ENCODE assay signal across 16 cellular contexts in genomic region chr1:156464335-156464734, GRCh38. TPM values are rescaled to one million over a fixed set of nuclear protein-coding genes. Genes with fewer than 3 reads are reported as not detected.
A peak's percentile ranks its signal among the peaks of the same experiment; 100 is the strongest.
DNase-seq lines count a peak whose midpoint lies in the region; ATAC-seq and TF ChIP-seq lines count a peak whose summit lies in the region.
"Had no signal": no experiment of that assay in that cellular context is flagged by ENCODE, and none has a peak within 500 bp of the region (broad histone marks: within the 10 kb centered on the region; RNA-seq: fewer than 3 reads in every experiment).

No MANE protein-coding gene starts in this region.

- no peaks in the 10 kb centered on the region for H3K27me3 ChIP-seq in GM23248 (replicated peaks; ENCODE audit: insufficient read depth)
- H3K27me3 ChIP-seq in breast epithelium, result no peaks in the 10 kb centered on the region
- no peaks in the 10 kb centered on the region for H3K27me3 ChIP-seq in right cardiac atrium (ENCODE audit: control insufficient read depth, insufficient read depth)
- no peaks in the 10 kb centered on the region for H3K27me3 ChIP-seq in skeletal muscle tissue (ENCODE audit: control insufficient read depth in 3 of 3, insufficient read depth in 3 of 3, low read length in 3 of 3)
- H3K27me3 ChIP-seq in MM.1S (replicated peaks; ENCODE audit: insufficient read depth, low read length), result no peaks in the 10 kb centered on the region
- H3K27me3 ChIP-seq: BLaER1, body of pancreas, Peyer's patch had no signal

- no peak for TF ChIP-seq POLR2A in breast epithelium (IDR thresholded peaks at IDR 0.05)

- H2AFZ ChIP-seq in GM23248, result no peak overlapping the region
- no peak overlapping the region for H2AFZ ChIP-seq in MM.1S (ENCODE audit: low read length)

- H3K9me2 ChIP-seq in GM23248 (ENCODE audit: insufficient read depth) (no peaks in the 10 kb centered on the region), MM.1S (replicated peaks; ENCODE audit: insufficient read depth, low read length) (no peaks in the 10 kb centered on the region)

- peak; percentile 12 to 20 for ATAC-seq in right cardiac atrium
- ATAC-seq: body of pancreas had no signal

- no peaks in the 10 kb centered on the region for H4K20me1 ChIP-seq in GM23248 (ENCODE audit: insufficient read depth)
- no peaks in the 10 kb centered on the region for H4K20me1 ChIP-seq in MM.1S (ENCODE audit: insufficient read depth, low read length)

- WGBS in GM23248 (ENCODE audit: low coverage in 1 of 2, low lambda C conversion rate in 2 of 2, missing lambda C conversion rate in 2 of 2), 2 experiments, result 63 to 67% methylated on average over 3 of the region's 3 CpGs
- WGBS in right cardiac atrium, result 49% methylated on average over 3 of the region's 3 CpGs

- intact Hi-C loops in breast epithelium (cut with DNase I; ENCODE audit: low total_unique reads) (loop anchor here (5.0 kb wide), 1 partner anchor 33 kb away; no protein-coding TSS in a partner anchor), right cardiac atrium (cut with DNase I) (loop anchor here in 1 of 4 donors (5.0 kb wide), 1 partner anchor 38 kb away; the partner anchor contains the start of gene MEF2D), posterior vena cava (cut with DNase I) (loop anchor here in 1 of 2 donors (5.0 kb wide), 1 partner anchor 33 kb away; no protein-coding TSS in a partner anchor)

- peaks cover 20% of the 10 kb centered on the region for H3K4me1 ChIP-seq in GM23248 (ENCODE audit: insufficient read depth)
- peaks cover 17 to 19% of the 10 kb centered on the region in 2 donors for H3K4me1 ChIP-seq in breast epithelium
- peaks cover 17% of the 10 kb centered on the region for H3K4me1 ChIP-seq in right cardiac atrium (ENCODE audit: control insufficient read depth, insufficient read depth, low read length)
- peaks cover 35 to 57% (median 50%) of the 10 kb centered on the region in 3 donors for H3K4me1 ChIP-seq in skeletal muscle tissue (ENCODE audit: control insufficient read depth in 3 of 3, insufficient read depth in 3 of 3, low read length in 3 of 3)
- no peaks in the 10 kb centered on the region for H3K4me1 ChIP-seq in MM.1S (ENCODE audit: low read length)

- H3F3A ChIP-seq in GM23248 (ENCODE audit: insufficient read depth), result peaks cover 34% of the 10 kb centered on the region
- H3F3A ChIP-seq in MM.1S (ENCODE audit: insufficient read depth, low read length), result peaks cover 26% of the 10 kb centered on the region

- H3K4me2 ChIP-seq in GM23248 (ENCODE audit: unreplicated experiment) (no peak overlapping the region), MM.1S (ENCODE audit: low read depth, low read length) (no peak overlapping the region)
- H3K4me2 ChIP-seq: BLaER1 had no signal

- no peak overlapping the region for H3K9ac ChIP-seq in GM23248
- H3K9ac ChIP-seq in skeletal muscle tissue (ENCODE audit: low read depth in 1 of 3, low read length in 3 of 3), result peak overlapping the region in 2 of 3 donors; percentile 43 to 68
- no peak overlapping the region for H3K9ac ChIP-seq in MM.1S (ENCODE audit: low read length)
- H3K9ac ChIP-seq: BLaER1 had no signal

- H3K79me2 ChIP-seq in GM23248 (ENCODE audit: insufficient read depth) (0 out of 2 replicates have a peak, but pooled peaks cover 5% of the 10 kb centered on the region), MM.1S (ENCODE audit: low read length) (peaks cover 17% of the 10 kb centered on the region)

- no peak overlapping the region for H3K27ac ChIP-seq in GM23248
- peak overlapping the region; percentile 84 to 85 for H3K27ac ChIP-seq in breast epithelium
- peak overlapping the region; percentile 32 for H3K27ac ChIP-seq in right cardiac atrium (ENCODE audit: low read length)
- peak overlapping the region; percentile 56 for H3K27ac ChIP-seq in skeletal muscle tissue (ENCODE audit: low read depth, low read length)
- no peak overlapping the region for H3K27ac ChIP-seq in MM.1S (ENCODE audit: low read length)
- H3K27ac ChIP-seq: BLaER1 had no signal

- no peak overlapping the region for H3K4me3 ChIP-seq in GM23248
- H3K4me3 ChIP-seq in breast epithelium, result no peak overlapping the region
- H3K4me3 ChIP-seq in right cardiac atrium (ENCODE audit: low read length), result no peak overlapping the region
- peak overlapping the region in 1 of 3 donors; percentile 13 for H3K4me3 ChIP-seq in skeletal muscle tissue (ENCODE audit: low read length in 3 of 3)
- H3K4me3 ChIP-seq in MM.1S (ENCODE audit: low read length), result no peak overlapping the region
- H3K4me3 ChIP-seq: BLaER1, body of pancreas, Peyer's patch had no signal

- no peaks in the 10 kb centered on the region for H3K9me3 ChIP-seq in GM23248 (ENCODE audit: low read depth)
- H3K9me3 ChIP-seq in breast epithelium, result no peaks in the 10 kb centered on the region
- H3K9me3 ChIP-seq in right cardiac atrium (ENCODE audit: control insufficient read depth, low read length), result no peaks in the 10 kb centered on the region
- no peaks in the 10 kb centered on the region for H3K9me3 ChIP-seq in skeletal muscle tissue (ENCODE audit: control insufficient read depth in 3 of 3, low read length in 3 of 3)
- H3K9me3 ChIP-seq in MM.1S (replicated peaks; ENCODE audit: insufficient read depth, low read length), result no peaks in the 10 kb centered on the region
- H3K9me3 ChIP-seq: BLaER1, body of pancreas, Peyer's patch had no signal

- no peak for TF ChIP-seq CTCF in breast epithelium (IDR thresholded peaks at IDR 0.05)
- no peak for TF ChIP-seq CTCF in MM.1S (IDR thresholded peaks at IDR 0.05; ENCODE audit: low read length)

- H3K36me3 ChIP-seq in GM23248 (ENCODE audit: low read depth) (peaks cover 13% of the 10 kb centered on the region; the same call in 1 of the 2 replicates), breast epithelium (peaks cover 16% of the 10 kb centered on the region), skeletal muscle tissue (ENCODE audit: control insufficient read depth in 3 of 3, insufficient read depth in 3 of 3, low read length in 3 of 3) (peaks cover 33 to 40% (median 36%) of the 10 kb centered on the region in 3 donors), MM.1S (replicated peaks; ENCODE audit: insufficient read depth, low read length) (peaks cover 10% of the 10 kb centered on the region; the same call in 1 of the 2 replicates)

- DNase-seq in GM23248 (peak; percentile 42), breast epithelium (ENCODE audit: low spot score in 2 of 2) (peak in 1 of 2 donors; percentile 52), right cardiac atrium (peak in 1 of 3 donors; percentile 57), NCI-H2227 treated with DMSO at 0.1 percent for 48 hours (lab: John Stamatoyannopoulos, UW) (no peak), T1000 (lab: John Stamatoyannopoulos, UW) (no peak), posterior vena cava (ENCODE audit: low spot score) (no peak), MM.1S (no peak)
- DNase-seq: body of pancreas, DND-41, hypothalamus, NCI-H146, NCI-H524, occipital lobe, Peyer's patch had no signal

- in situ Hi-C loops in GM23248 (cut with MboI), result no loop called here

RNA-seq across cellular contexts. Expression of gene MEF2D, which starts 36.2 kb away (rescaled TPM):
- 22.3 and 23.6 TPM in 2 replicates for total RNA-seq in GM23248 (2014; rRNA removed; shearing (Covaris generic))
- 32.1 and 34.1 TPM in 2 replicates for polyA plus RNA-seq in GM23248 (2016; fragmentation: Nextera tagmentation; extraction: Ambion mirVana)
- 10 to 100 TPM; 25.8 to 34.9 (median 32.1) TPM for total RNA-seq in breast epithelium
- total RNA-seq in right cardiac atrium, result 10 to 100 TPM; 81.5 to 99.2 (median 89.6) TPM
- polyA plus RNA-seq in right cardiac atrium, result 53.0 TPM
- 7.8 TPM for total RNA-seq in skeletal muscle tissue
- 100 to 1,000 TPM in 1 of 2 donors, 10 to 100 TPM in 1; 77.5 to 102 TPM for total RNA-seq in posterior vena cava

Comparison
In these comparisons a context has a peak if more than half of its experiments do, and no peak if none do; other contexts are left out.
1. H3K27ac ChIP-seq: peak in breast epithelium (2 of 2), right cardiac atrium (single experiment) and skeletal muscle tissue (single experiment); none in GM23248 (single experiment) and MM.1S (single experiment).
2. H3K9ac ChIP-seq: peak in skeletal muscle tissue (2 of 3); none in GM23248 (single experiment) and MM.1S (single experiment).